In the genomic region with DNA sequence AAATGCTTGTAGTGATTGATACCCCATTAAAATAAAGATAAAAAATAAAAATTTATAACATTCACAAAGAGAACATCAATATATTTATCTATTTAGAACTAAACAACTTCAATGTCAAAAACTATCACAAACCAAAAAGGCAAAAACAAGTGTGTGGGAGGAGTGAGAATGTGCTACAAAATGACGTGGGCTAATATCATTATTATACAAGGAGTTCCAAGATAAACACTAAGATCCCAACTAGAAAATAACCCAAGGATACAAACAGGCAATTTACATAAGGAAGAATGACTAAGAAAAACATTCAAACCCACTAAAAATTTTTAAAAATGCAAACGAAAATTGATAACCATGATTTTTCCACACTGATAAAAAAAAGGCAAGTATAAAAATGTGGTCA, we compare ENCODE assay signal across 25 cellular contexts.
"Had no signal": no experiment of that assay in that cellular context is flagged by ENCODE, and none has a peak within 500 bp of the region (broad histone marks: within the 10 kb centered on the region; RNA-seq: fewer than 3 reads in every experiment).

No MANE protein-coding gene starts in this region.

- H3K4me1 Mint-ChIP-seq: IgD-negative memory B cell had no signal

- FAIRE-seq: HepG2, K562, RCC 7860 had no signal

- H3K9ac ChIP-seq: KMS-11 had no signal

- H3K27me3 ChIP-seq: SJSA1 had no signal

- H3K4me3 ChIP-seq: K562, SJSA1, SK-N-MC had no signal

- H3K27ac ChIP-seq: KMS-11, SJSA1, SK-N-MC had no signal

- H3K27ac Mint-ChIP-seq: IgD-negative memory B cell had no signal

- DNase-seq: Kasumi-1, MM.1S, NCI-H1092 treated with DMSO at 0.1 percent for 48 hours, NCI-H1436, NCI-H187, NCI-H2029, NCI-H2081 treated with DMSO at 0.1 percent for 48 hours, NCI-H2171, NCI-H226, NCI-H446, NCI-H510A, NCI-H524 treated with DMSO at 0.1 percent for 48 hours, NCI-H69, NCI-H774, Right ventricle myocardium superior, RPMI8226, SIG-M5, SW 1271 had no signal

- H3K4me1 ChIP-seq: SJSA1 had no signal

- ATAC-seq: HepG2, K562 had no signal

- H3K4me2 ChIP-seq: KMS-11 had no signal

- H3K9me3 ChIP-seq: SJSA1 had no signal

- H3K36me3 Mint-ChIP-seq: IgD-negative memory B cell had no signal

- H3K36me3 ChIP-seq: SJSA1 had no signal

- H3K4me3 Mint-ChIP-seq: IgD-negative memory B cell had no signal
